Comparison of ENCODE assay signal across 14 cellular contexts in the genomic region with DNA sequence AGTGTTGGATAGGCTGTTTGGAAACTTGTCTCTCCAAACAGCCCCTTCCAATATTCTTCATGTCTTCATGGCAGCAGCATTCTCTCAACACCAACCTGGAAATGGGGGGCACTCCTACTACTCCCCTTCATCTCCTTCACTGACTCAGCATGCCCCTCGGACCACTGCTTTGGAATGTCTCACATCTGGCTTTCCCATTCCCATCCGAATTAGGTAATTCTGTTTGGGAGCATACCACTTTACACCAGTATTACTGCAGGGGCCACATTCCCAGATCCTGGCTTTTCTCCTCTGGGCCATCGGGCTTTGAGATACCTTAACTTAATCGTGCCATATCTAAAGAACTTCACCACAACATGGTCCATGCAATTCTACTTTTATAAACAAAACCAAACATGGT.
"Had no signal": no experiment of that assay in that cellular context is flagged by ENCODE, and none has a peak within 500 bp of the region (broad histone marks: within the 10 kb centered on the region; RNA-seq: fewer than 3 reads in every experiment).

No MANE protein-coding gene starts in this region.

- H3K4me3 Mint-ChIP-seq: activated naive CD8-positive, alpha-beta T cell treated with anti-CD3 and anti-CD28 coated beads for 36 hours; activated T-cell treated with anti-CD3 and anti-CD28 coated beads, Interleukin-2, amount 50 U/mL, for 4 hours had no signal

- H3K27me3 Mint-ChIP-seq: activated naive CD8-positive, alpha-beta T cell treated with anti-CD3 and anti-CD28 coated beads for 36 hours had no signal

- H3K36me3 ChIP-seq: breast epithelium, ovary, tibial nerve had no signal

- H3K9me3 ChIP-seq: breast epithelium, ovary, tibial nerve had no signal

- H3K9me3 Mint-ChIP-seq: activated naive CD8-positive, alpha-beta T cell treated with anti-CD3 and anti-CD28 coated beads for 36 hours; activated T-cell treated with anti-CD3 and anti-CD28 coated beads, Interleukin-2, amount 50 U/mL, for 4 hours had no signal

- DNase-seq: activated CD4-positive, alpha-beta T cell treated with anti-CD3 and anti-CD28 coated beads, Interleukin-2, amount 50 U/mL, for 4 hours; activated gamma-delta T cell; activated naive CD8-positive, alpha-beta T cell treated with anti-CD3 and anti-CD28 coated beads for 36 hours; activated T-cell treated with anti-CD3 and anti-CD28 coated beads, Interleukin-2, amount 50 U/mL, for 4 hours; aorta; foreskin keratinocyte; left cardiac atrium; ovary; stimulated activated CD4-positive, alpha-beta T cell treated with anti-CD3 and anti-CD28 coated beads, Interleukin-4, amount 100 ng/mL, for 4 hours had no signal

- H3K36me3 Mint-ChIP-seq: activated naive CD8-positive, alpha-beta T cell treated with anti-CD3 and anti-CD28 coated beads for 36 hours had no signal

- H3K27ac ChIP-seq: breast epithelium, foreskin keratinocyte, ovary, tibial nerve had no signal

- ATAC-seq: activated CD4-positive, CD25-positive, alpha-beta regulatory T cell treated with anti-CD3 and anti-CD28 coated beads, Interleukin-2, amount 50 U/mL, for 24 hours; activated T-cell treated with anti-CD3 and anti-CD28 coated beads, Interleukin-2, amount 50 U/mL, for 4 hours; foreskin keratinocyte; left cardiac atrium had no signal

- H3K27me3 ChIP-seq: breast epithelium, foreskin keratinocyte, ovary, tibial nerve had no signal

- H3K4me1 ChIP-seq: breast epithelium had no signal

- FAIRE-seq: endothelial cell of umbilical vein had no signal

- H3K27ac Mint-ChIP-seq: activated naive CD8-positive, alpha-beta T cell treated with anti-CD3 and anti-CD28 coated beads for 36 hours had no signal

- H3K4me3 ChIP-seq: breast epithelium, lung, ovary, tibial nerve had no signal
